Comparison of ENCODE assay signal across 8 cellular contexts in genomic region chr1:71521655-71522264, GRCh38.
A peak's percentile ranks its signal among the peaks of the same experiment; 100 is the strongest.
DNase-seq lines count a peak whose midpoint lies in the region; ATAC-seq, FAIRE-seq and TF ChIP-seq lines count a peak whose summit lies in the region.

No MANE protein-coding gene starts in this region.

- H3K36me3 Mint-ChIP-seq in nephron progenitor cell (ENCODE audit: low read depth), result no peaks in the 10 kb centered on the region

- ATAC-seq in HG03442 (IDR thresholded peaks at IDR 0.05; ENCODE audit: unreplicated experiment) (peak; percentile 47), GM21390 (IDR thresholded peaks at IDR 0.05; ENCODE audit: unreplicated experiment) (no peak)

- no peak overlapping the region for H3K4me3 ChIP-seq in epithelial cell of esophagus (ENCODE audit: low read length)

- TF ChIP-seq CTCF in epithelial cell of esophagus (IDR thresholded peaks at IDR 0.05; ENCODE audit: insufficient read depth, low read depth, low read length, missing control alignments) (peak; percentile 84), nephron progenitor cell (IDR thresholded peaks at IDR 0.05) (peak; percentile 58)

- no peak overlapping the region for H3K27ac Mint-ChIP-seq in nephron progenitor cell

- H3K4me3 Mint-ChIP-seq in nephron progenitor cell, result no peak overlapping the region

- DNase-seq in GM03348 (ENCODE audit: low spot score) (peak; percentile 44), OCI-M1 (lab: John Stamatoyannopoulos, UW) (peak; percentile 72), epithelial cell of esophagus (ENCODE audit: low read depth) (peak; percentile 59), nephron progenitor cell (peak; percentile 45), GM12892 (ENCODE audit: insufficient read length) (no peak), mesenteric fat pad (ENCODE audit: low spot score) (no peak)

- peaks cover 11% of the 10 kb centered on the region for H3K27me3 Mint-ChIP-seq in nephron progenitor cell (ENCODE audit: low read depth, poor library complexity)

- TF ChIP-seq POLR2A in GM12892 (IDR thresholded peaks at IDR 0.05; ENCODE audit: low read depth, low read length), result no peak

- no peak for FAIRE-seq in GM12892 (lab: Jason Lieb, UNC)

- H3K9me3 Mint-ChIP-seq in nephron progenitor cell, result no peaks in the 10 kb centered on the region

- no peaks in the 10 kb centered on the region for H3K4me1 Mint-ChIP-seq in nephron progenitor cell

Comparison
In these comparisons a context has a peak if more than half of its experiments do, and no peak if none do; other contexts are left out.
1. DNase-seq: peak in GM03348 (single experiment), OCI-M1 (single experiment), epithelial cell of esophagus (single experiment) and nephron progenitor cell (single experiment); none in GM12892 (single experiment) and mesenteric fat pad (single experiment).